ENCODE assay signal across 9 cellular contexts in the genomic region with DNA sequence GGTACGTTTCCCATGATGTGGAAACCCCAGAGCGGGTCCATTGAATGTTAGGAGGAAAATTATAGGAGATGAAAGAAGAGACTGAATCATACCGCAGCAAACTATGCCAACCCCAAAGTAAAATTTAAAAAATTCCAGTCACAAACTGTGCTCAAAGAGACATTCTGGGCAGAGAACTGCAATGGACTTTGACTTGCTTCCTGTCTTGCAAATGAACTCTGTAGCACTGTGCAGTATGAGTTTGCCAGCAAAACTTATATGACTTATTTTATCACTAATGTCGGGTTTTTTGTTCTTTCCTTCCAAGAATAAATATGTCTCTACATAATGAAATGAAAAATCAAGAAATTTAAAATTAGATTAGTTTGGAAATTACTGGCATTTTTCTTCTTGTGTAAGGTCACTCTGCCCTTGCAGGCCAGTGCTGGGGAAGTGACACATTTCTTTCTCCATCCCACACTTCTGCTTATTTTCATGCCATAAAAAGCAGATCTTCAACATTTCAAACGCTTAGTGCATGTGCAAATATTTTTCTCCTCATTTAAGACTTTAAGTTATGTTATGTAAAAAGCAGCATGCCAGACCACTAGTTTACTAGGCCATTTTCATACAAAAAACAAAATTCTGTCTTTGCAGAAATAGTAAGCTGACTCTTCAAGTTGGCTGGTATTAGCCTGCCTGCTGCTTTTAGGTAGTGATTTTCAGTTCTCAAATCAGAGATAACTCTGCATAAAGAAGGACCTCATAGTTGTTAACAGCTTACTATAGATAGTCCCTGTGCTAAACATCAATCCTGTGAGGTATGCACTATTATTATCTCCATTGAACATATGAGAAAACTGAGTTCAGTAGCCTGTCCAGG. TPM values are rescaled to one million over a fixed set of nuclear protein-coding genes. Genes with fewer than 3 reads are reported as not detected.
DNase-seq lines count a peak whose midpoint lies in the region; ATAC-seq lines count a peak whose summit lies in the region.
"Had no signal": no experiment of that assay in that cellular context is flagged by ENCODE, and none has a peak within 500 bp of the region (broad histone marks: within the 10 kb centered on the region; RNA-seq: fewer than 3 reads in every experiment).

No MANE protein-coding gene starts in this region.

- WGBS in GM23248 (ENCODE audit: low coverage in 1 of 2, low lambda C conversion rate in 2 of 2, missing lambda C conversion rate in 2 of 2), 2 experiments = 66 to 73% methylated on average over 5 of the region's 5 CpGs

- H3K9me2 ChIP-seq in GM23248 (ENCODE audit: insufficient read depth) = no peaks in the 10 kb centered on the region

- peak overlapping the region; percentile 88 for H3K27ac Mint-ChIP-seq in dendritic cell treated with granulocyte-macrophage colony-stimulating factor and Interleukin-4, amounts not matched to agents 40 ng/mL and 50 ng/mL, for 4 days

- DNase-seq in superior temporal gyrus (ENCODE audit: extremely low spot score) (peak; percentile 39), glomerular visceral epithelial cell (ENCODE audit: extremely low spot score) (no peak), GM23248 (no peak)
- DNase-seq in activated CD4-positive, CD25-positive, alpha-beta regulatory T cell (lab: John Stamatoyannopoulos, UW) = no peak
- DNase-seq: NCI-H446; stimulated activated CD4-positive, alpha-beta T cell treated with anti-CD3 and anti-CD28 coated beads, Interleukin-15, amount 100 ng/mL, for 24 hours had no signal

- no peak overlapping the region for H2AFZ ChIP-seq in GM23248

- H4K20me1 ChIP-seq in GM23248 (ENCODE audit: insufficient read depth) = no peaks in the 10 kb centered on the region

- ATAC-seq in GM19351 (IDR thresholded peaks at IDR 0.05; ENCODE audit: unreplicated experiment) (peak; percentile 64), HG03432 (IDR thresholded peaks at IDR 0.05; ENCODE audit: unreplicated experiment) (peak; percentile 57)

- no peaks in the 10 kb centered on the region for H3K27me3 ChIP-seq in GM23248 (replicated peaks; ENCODE audit: insufficient read depth)

- H3K4me3 Mint-ChIP-seq in dendritic cell treated with granulocyte-macrophage colony-stimulating factor and Interleukin-4, amounts not matched to agents 40 ng/mL and 50 ng/mL, for 4 days = no peak overlapping the region

- no peaks in the 10 kb centered on the region for H3K36me3 ChIP-seq in GM23248 (ENCODE audit: low read depth)

- H3K4me1 ChIP-seq in GM23248 (ENCODE audit: insufficient read depth) = no peaks in the 10 kb centered on the region

- intact Hi-C loops in dendritic cell treated with granulocyte-macrophage colony-stimulating factor and Interleukin-4, amounts not matched to agents 40 ng/mL and 50 ng/mL, for 4 days (cut with micrococcal nuclease) = loop anchor here (5.0 kb wide), 1 partner anchor 35 kb away; no protein-coding TSS in a partner anchor

- no peaks in the 10 kb centered on the region for H3K9me3 ChIP-seq in GM23248 (ENCODE audit: low read depth)

- H3K4me3 ChIP-seq in GM23248 = no peak overlapping the region

- H3K79me2 ChIP-seq in GM23248 (ENCODE audit: insufficient read depth) = no peaks in the 10 kb centered on the region

- H3K27ac ChIP-seq in GM23248 = no peak overlapping the region

- no peak overlapping the region for H3K4me2 ChIP-seq in GM23248 (ENCODE audit: unreplicated experiment)

- no peak overlapping the region for H3K9ac ChIP-seq in GM23248

- H3F3A ChIP-seq in GM23248 (ENCODE audit: insufficient read depth) = no peaks in the 10 kb centered on the region

- no peaks in the 10 kb centered on the region for H3K36me3 Mint-ChIP-seq in dendritic cell treated with granulocyte-macrophage colony-stimulating factor and Interleukin-4, amounts not matched to agents 40 ng/mL and 50 ng/mL, for 4 days (ENCODE audit: low read depth)

- peaks cover 53% of the 10 kb centered on the region for H3K4me1 Mint-ChIP-seq in dendritic cell treated with granulocyte-macrophage colony-stimulating factor and Interleukin-4, amounts not matched to agents 40 ng/mL and 50 ng/mL, for 4 days (ENCODE audit: low read depth)

- H3K27me3 Mint-ChIP-seq in dendritic cell treated with granulocyte-macrophage colony-stimulating factor and Interleukin-4, amounts not matched to agents 40 ng/mL and 50 ng/mL, for 4 days = no peaks in the 10 kb centered on the region

- in situ Hi-C loops in GM23248 (cut with MboI) = no loop called here

- peaks cover 6% of the 10 kb centered on the region for H3K9me3 Mint-ChIP-seq in dendritic cell treated with granulocyte-macrophage colony-stimulating factor and Interleukin-4, amounts not matched to agents 40 ng/mL and 50 ng/mL, for 4 days

RNA-seq across cellular contexts. Expression of a gene that starts 32.2 kb away (rescaled TPM):
- total RNA-seq in GM23248 (2014; rRNA removed; shearing (Covaris generic)) = 364 and 409 TPM in 2 replicates
- polyA plus RNA-seq in GM23248 (2016; fragmentation: Nextera tagmentation; extraction: Ambion mirVana) = 551 and 566 TPM in 2 replicates
